In genomic region chr3:79175870-79176269, GRCh38 we compare ENCODE assay signal across 29 cellular contexts.
"Had no signal": no experiment of that assay in that cellular context is flagged by ENCODE, and none has a peak within 500 bp of the region (broad histone marks: within the 10 kb centered on the region; RNA-seq: fewer than 3 reads in every experiment).

No MANE protein-coding gene starts in this region.

- DNase-seq: activated CD4-positive, alpha-beta memory T cell treated with anti-CD3 and anti-CD28 coated beads, Interleukin-2, amount 10 ng/mL, durations not matched to agents 7 days and 5 days; activated CD4-positive, alpha-beta T cell treated with anti-CD3 and anti-CD28 coated beads, Interleukin-2, amount 10 ng/mL, durations not matched to agents 7 days and 5 days; activated CD4-positive, CD25-positive, alpha-beta regulatory T cell; activated CD8-positive, alpha-beta memory T cell treated with anti-CD3 and anti-CD28 coated beads, Interleukin-2, amount 50 U/mL, for 4 hours; activated gamma-delta T cell treated with Interleukin-2 at 50 U/mL for 16 hours; activated naive CD4-positive, alpha-beta T cell treated with anti-CD3 and anti-CD28 coated beads, Interleukin-2, amount 50 U/mL, for 16 hours; activated naive CD8-positive, alpha-beta T cell treated with anti-CD3 and anti-CD28 coated beads, Interleukin-2, amount 10 ng/mL, durations not matched to agents 7 days and 5 days; activated T-cell treated with anti-CD3 and anti-CD28 coated beads, Interleukin-2, amount 50 U/mL, for 72 hours; adrenal gland; anterior cingulate cortex; cerebellar nuclear complex; Karpas-422; NCI-H1105; NCI-H1436; NCI-H1694 treated with DMSO at 0.1 percent for 48 hours; NCI-H2029 treated with DMSO at 0.1 percent for 48 hours; NCI-H524 treated with DMSO at 0.1 percent for 48 hours; NCI-H82; NK-92 treated with Interleukin-12 subunit alpha and Interleukin-12 subunit beta, amount 100 ng/mL, for 24 hours; Peyer's patch; SHP77; T-helper 9 cell had no signal

- H3K27ac ChIP-seq: adrenal gland, Peyer's patch, RWPE1, SJSA1, VCaP had no signal

- ATAC-seq: activated T-cell treated with anti-CD3 and anti-CD28 coated beads, Interleukin-2, amount 50 U/mL, for 72 hours; K562; SK-N-SH treated with all-trans-retinoic acid at 6 μM for 48 hours had no signal

- H3K27me3 Mint-ChIP-seq: activated CD4-positive, alpha-beta memory T cell treated with anti-CD3 and anti-CD28 coated beads, Interleukin-2, amount 10 ng/mL, durations not matched to agents 7 days and 5 days; activated CD4-positive, alpha-beta T cell treated with anti-CD3 and anti-CD28 coated beads, Interleukin-2, amount 10 ng/mL, durations not matched to agents 7 days and 5 days; activated naive CD8-positive, alpha-beta T cell treated with anti-CD3 and anti-CD28 coated beads, Interleukin-2, amount 10 ng/mL, durations not matched to agents 7 days and 5 days had no signal

- H3K27me3 ChIP-seq: adrenal gland, Peyer's patch, SJSA1 had no signal

- H3K36me3 ChIP-seq: adrenal gland, Peyer's patch, SJSA1 had no signal

- H3K9me3 Mint-ChIP-seq: activated CD4-positive, alpha-beta T cell treated with anti-CD3 and anti-CD28 coated beads, Interleukin-2, amount 10 ng/mL, durations not matched to agents 7 days and 5 days; activated naive CD8-positive, alpha-beta T cell treated with anti-CD3 and anti-CD28 coated beads, Interleukin-2, amount 10 ng/mL, durations not matched to agents 7 days and 5 days; activated T-cell treated with anti-CD3 and anti-CD28 coated beads, Interleukin-2, amount 50 U/mL, for 72 hours; activated T-helper 2 cell treated with anti-CD3 and anti-CD28 coated beads, Interferon-gamma antibody, Interleukin-2, Interleukin-4, amounts not matched to agents 10 μg/mL and 5 μg/mL and 100 μg/mL, durations not matched to agents 14 hours and 24 hours and 36 hours had no signal

- H3K36me3 Mint-ChIP-seq: activated naive CD8-positive, alpha-beta T cell treated with anti-CD3 and anti-CD28 coated beads, Interleukin-2, amount 10 ng/mL, durations not matched to agents 7 days and 5 days had no signal

- H3K9me3 ChIP-seq: adrenal gland, Peyer's patch, SJSA1 had no signal

- H3K27ac Mint-ChIP-seq: activated CD4-positive, alpha-beta memory T cell treated with anti-CD3 and anti-CD28 coated beads, Interleukin-2, amount 10 ng/mL, durations not matched to agents 7 days and 5 days; activated CD4-positive, alpha-beta T cell treated with anti-CD3 and anti-CD28 coated beads, Interleukin-2, amount 10 ng/mL, durations not matched to agents 7 days and 5 days; activated naive CD8-positive, alpha-beta T cell treated with anti-CD3 and anti-CD28 coated beads, Interleukin-2, amount 10 ng/mL, durations not matched to agents 7 days and 5 days; activated T-cell treated with anti-CD3 and anti-CD28 coated beads, Interleukin-2, amount 50 U/mL, for 72 hours; activated T-helper 2 cell treated with anti-CD3 and anti-CD28 coated beads, Interferon-gamma antibody, Interleukin-2, Interleukin-4, amounts not matched to agents 10 μg/mL and 5 μg/mL and 100 μg/mL, durations not matched to agents 14 hours and 24 hours and 36 hours; T-helper 1 cell treated with Interleukin-12 subunit alpha and Interleukin-12 subunit beta and Interleukin-4 antibody, amounts not matched to agents 30 μg/mL and 1 μg/mL, for 36 hours had no signal

- H3K4me3 Mint-ChIP-seq: activated CD4-positive, alpha-beta memory T cell treated with anti-CD3 and anti-CD28 coated beads, Interleukin-2, amount 10 ng/mL, durations not matched to agents 7 days and 5 days; activated CD4-positive, alpha-beta T cell treated with anti-CD3 and anti-CD28 coated beads, Interleukin-2, amount 10 ng/mL, durations not matched to agents 7 days and 5 days; activated naive CD8-positive, alpha-beta T cell treated with anti-CD3 and anti-CD28 coated beads, Interleukin-2, amount 10 ng/mL, durations not matched to agents 7 days and 5 days; activated T-cell treated with anti-CD3 and anti-CD28 coated beads, Interleukin-2, amount 50 U/mL, for 72 hours; T-helper 1 cell treated with Interleukin-12 subunit alpha and Interleukin-12 subunit beta and Interleukin-4 antibody, amounts not matched to agents 30 μg/mL and 1 μg/mL, for 36 hours had no signal

- H3K4me1 ChIP-seq: adrenal gland, Peyer's patch, SJSA1 had no signal

- H3K4me1 Mint-ChIP-seq: activated CD4-positive, alpha-beta memory T cell treated with anti-CD3 and anti-CD28 coated beads, Interleukin-2, amount 10 ng/mL, durations not matched to agents 7 days and 5 days; activated CD4-positive, alpha-beta T cell treated with anti-CD3 and anti-CD28 coated beads, Interleukin-2, amount 10 ng/mL, durations not matched to agents 7 days and 5 days; activated naive CD8-positive, alpha-beta T cell treated with anti-CD3 and anti-CD28 coated beads, Interleukin-2, amount 10 ng/mL, durations not matched to agents 7 days and 5 days had no signal

- H3K4me3 ChIP-seq: adrenal gland, K562, Peyer's patch, SJSA1 had no signal
